22 cellular contexts compared by ENCODE assay signal in genomic region chr11:43837879-43838278, GRCh38. TPM values are rescaled to one million over a fixed set of nuclear protein-coding genes. Genes with fewer than 3 reads are reported as not detected.
DNase-seq lines count a peak whose midpoint lies in the region; ATAC-seq, FAIRE-seq and TF ChIP-seq lines count a peak whose summit lies in the region.
"Had no signal": no experiment of that assay in that cellular context is flagged by ENCODE, and none has a peak within 500 bp of the region (broad histone marks: within the 10 kb centered on the region; RNA-seq: fewer than 3 reads in every experiment).

No MANE protein-coding gene starts in this region.

- H3K9me3 Mint-ChIP-seq in activated CD4-positive, alpha-beta memory T cell treated with anti-CD3 and anti-CD28 coated beads, Interleukin-2, amount 10 ng/mL, durations not matched to agents 7 days and 5 days = no peaks in the 10 kb centered on the region
- H3K9me3 Mint-ChIP-seq: dendritic cell treated with granulocyte-macrophage colony-stimulating factor and Interleukin-4, amounts not matched to agents 40 ng/mL and 50 ng/mL, for 4 days; neural progenitor cell had no signal

- no peaks in the 10 kb centered on the region for H3K4me1 Mint-ChIP-seq in activated CD4-positive, alpha-beta memory T cell treated with anti-CD3 and anti-CD28 coated beads, Interleukin-2, amount 10 ng/mL, durations not matched to agents 7 days and 5 days

- H3K36me3 Mint-ChIP-seq in activated CD4-positive, alpha-beta memory T cell treated with anti-CD3 and anti-CD28 coated beads, Interleukin-2, amount 10 ng/mL, durations not matched to agents 7 days and 5 days (ENCODE audit: low read depth) = peaks cover 6% of the 10 kb centered on the region

- POLR2A ChIA-PET in activated CD4-positive, alpha-beta memory T cell treated with anti-CD3 and anti-CD28 coated beads, Interleukin-2, amount 10 ng/mL, durations not matched to agents 7 days and 5 days (lab: Charles Lee) = no interaction called here

- H3K27me3 Mint-ChIP-seq in activated CD4-positive, alpha-beta memory T cell treated with anti-CD3 and anti-CD28 coated beads, Interleukin-2, amount 10 ng/mL, durations not matched to agents 7 days and 5 days = no peaks in the 10 kb centered on the region
- H3K27me3 Mint-ChIP-seq: dendritic cell treated with granulocyte-macrophage colony-stimulating factor and Interleukin-4, amounts not matched to agents 40 ng/mL and 50 ng/mL, for 4 days had no signal

- H3K4me3 Mint-ChIP-seq in activated CD4-positive, alpha-beta memory T cell treated with anti-CD3 and anti-CD28 coated beads, Interleukin-2, amount 10 ng/mL, durations not matched to agents 7 days and 5 days = no peak overlapping the region
- H3K4me3 Mint-ChIP-seq: dendritic cell treated with granulocyte-macrophage colony-stimulating factor and Interleukin-4, amounts not matched to agents 40 ng/mL and 50 ng/mL, for 4 days; neural progenitor cell had no signal

- ATAC-seq in HG02610 (IDR thresholded peaks at IDR 0.05; ENCODE audit: unreplicated experiment) (peak; percentile 55), SK-N-SH treated with all-trans-retinoic acid at 6 μM for 48 hours (peak; percentile 72), GM18498 (IDR thresholded peaks at IDR 0.05; ENCODE audit: unreplicated experiment) (no peak), HG02763 (IDR thresholded peaks at IDR 0.05; ENCODE audit: unreplicated experiment) (no peak)

- peak; percentile 53 for FAIRE-seq in GM12892 (lab: Jason Lieb, UNC)
- FAIRE-seq: endothelial cell of umbilical vein had no signal

- DNase-seq in GM12892 (ENCODE audit: insufficient read length) (no peak), kidney glomerular epithelial cell (lab: John Stamatoyannopoulos, UW) (peak; percentile 24), cerebellar cortex (ENCODE audit: low spot score) (no peak)
- no peak for DNase-seq in activated CD4-positive, alpha-beta memory T cell treated with anti-CD3 and anti-CD28 coated beads, Interleukin-2, amount 10 ng/mL, durations not matched to agents 7 days and 5 days
- DNase-seq: activated CD4-positive, CD25-positive, alpha-beta regulatory T cell; activated naive CD4-positive, alpha-beta T cell; activated T-cell treated with anti-CD3 and anti-CD28 coated beads, Interleukin-2, amount 50 U/mL, for 1 hour; C1 segment of cervical spinal cord; MG63; NCI-H1436 treated with DMSO at 0.1 percent for 48 hours; NCI-H510A treated with DMSO at 0.1 percent for 48 hours; posterior cingulate gyrus; stimulated activated CD4-positive, alpha-beta T cell treated with anti-CD3 and anti-CD28 coated beads, Interleukin-2, amount 100 ng/mL, for 48 hours; stimulated activated naive CD4-positive, alpha-beta T cell; T1000 had no signal

- no peak for TF ChIP-seq POLR2A in GM12892 (IDR thresholded peaks at IDR 0.05; ENCODE audit: low read depth, low read length)

- CTCF ChIA-PET in activated CD4-positive, alpha-beta memory T cell treated with anti-CD3 and anti-CD28 coated beads, Interleukin-2, amount 10 ng/mL, durations not matched to agents 7 days and 5 days (lab: Charles Lee) = interaction anchor here (1.2 to 2.7 kb wide), 2 partner anchors 12 to 14 kb away, joined by 4 to 14 read pairs; no protein-coding TSS in a partner anchor

- no peak overlapping the region for H3K27ac Mint-ChIP-seq in activated CD4-positive, alpha-beta memory T cell treated with anti-CD3 and anti-CD28 coated beads, Interleukin-2, amount 10 ng/mL, durations not matched to agents 7 days and 5 days
- H3K27ac Mint-ChIP-seq: dendritic cell treated with granulocyte-macrophage colony-stimulating factor and Interleukin-4, amounts not matched to agents 40 ng/mL and 50 ng/mL, for 4 days; neural progenitor cell had no signal

TF ChIP-seq in SK-N-SH treated with all-trans-retinoic acid at 6 μM for 48 hours, 23 proteins besides CTCF, POLR2A, EP300 and RAD21:
- 0 out of 2 replicates have a peak, but pooled peaks have one; percentile 14 for TF ChIP-seq GLIS3 (CRISPR knock-in tag; IDR thresholded peaks at IDR 0.05)
- TF ChIP-seq ZNF8 (CRISPR knock-in tag; IDR thresholded peaks at IDR 0.05) = no peak
- 0 out of 2 replicates have a peak, but pooled peaks have one; percentile 39 for TF ChIP-seq TSHZ2 (CRISPR knock-in tag; IDR thresholded peaks at IDR 0.05)
- TF ChIP-seq TCF4 (CRISPR knock-in tag; IDR thresholded peaks at IDR 0.05; ENCODE audit: borderline replicate concordance) = no peak
- no peak for TF ChIP-seq PPARA (CRISPR knock-in tag; IDR thresholded peaks at IDR 0.05; ENCODE audit: borderline replicate concordance)
- peak; percentile 49; the same call in 1 of the 2 replicates for TF ChIP-seq ISL1 (CRISPR knock-in tag; IDR thresholded peaks at IDR 0.05)
- TF ChIP-seq TOX (CRISPR knock-in tag; IDR thresholded peaks at IDR 0.05; ENCODE audit: borderline replicate concordance) = no peak
- TF ChIP-seq POU6F1 (CRISPR knock-in tag; IDR thresholded peaks at IDR 0.05; ENCODE audit: borderline replicate concordance, low read depth) = no peak
- TF ChIP-seq PATZ1 (CRISPR knock-in tag; IDR thresholded peaks at IDR 0.05; ENCODE audit: borderline replicate concordance) = no peak
- no peak for TF ChIP-seq ZFP30 (CRISPR knock-in tag; IDR thresholded peaks at IDR 0.05)
- TF ChIP-seq RARB (CRISPR knock-in tag; IDR thresholded peaks at IDR 0.05) = no peak
- TF ChIP-seq OSR1 (CRISPR knock-in tag; IDR thresholded peaks at IDR 0.05) = no peak
- no peak for TF ChIP-seq CSDC2 (CRISPR knock-in tag; IDR thresholded peaks at IDR 0.05)
- TF ChIP-seq ZNF565 (CRISPR knock-in tag; conservative IDR thresholded peaks at IDR 0.05; ENCODE audit: low read depth) = no peak
- no peak for TF ChIP-seq ZC3H10 (CRISPR knock-in tag; IDR thresholded peaks at IDR 0.05)

RNA-seq across cellular contexts. Expression of gene ALKBH3, which starts 42.8 kb away (rescaled TPM):
- 36.3 TPM for polyA plus RNA-seq in GM12892 (2012; ENCODE audit: missing spikeins)
- total RNA-seq in activated CD4-positive, alpha-beta memory T cell treated with anti-CD3 and anti-CD28 coated beads, Interleukin-2, amount 10 ng/mL, durations not matched to agents 7 days and 5 days = 10 to 100 TPM; 25.4 to 32.0 TPM

Comparison
In these comparisons a context has a peak if more than half of its experiments do, and no peak if none do; other contexts are left out.
1. ATAC-seq: peak in HG02610 (single experiment) and SK-N-SH treated with all-trans-retinoic acid at 6 μM for 48 hours (single experiment); none in GM18498 (single experiment) and HG02763 (single experiment).